Comparison of ENCODE assay signal across 9 cellular contexts in genomic region chr20:41178904-41179432, GRCh38. TPM values are rescaled to one million over a fixed set of nuclear protein-coding genes. Genes with fewer than 3 reads are reported as not detected.
A peak's percentile ranks its signal among the peaks of the same experiment; 100 is the strongest.
DNase-seq lines count a peak whose midpoint lies in the region; ATAC-seq and TF ChIP-seq lines count a peak whose summit lies in the region.
"Had no signal": no experiment of that assay in that cellular context is flagged by ENCODE, and none has a peak within 500 bp of the region (broad histone marks: within the 10 kb centered on the region; RNA-seq: fewer than 3 reads in every experiment).

No MANE protein-coding gene starts in this region.

- 81 to 83% methylated on average over 8 of the region's 8 CpGs for WGBS in sigmoid colon, 2 donors

- H3K4me3 Mint-ChIP-seq in T-helper 17 cell = no peak overlapping the region

- no peak for TF ChIP-seq CTCF in sigmoid colon (IDR thresholded peaks at IDR 0.05)

- H3K36me3 ChIP-seq in HAP-1 (replicated peaks) = peaks cover 40% of the 10 kb centered on the region
- peaks cover 0 to 30% (median 3%) of the 10 kb centered on the region in 4 donors for H3K36me3 ChIP-seq in sigmoid colon

- no peaks in the 10 kb centered on the region for H3K27me3 ChIP-seq in HAP-1 (ENCODE audit: low read depth)
- H3K27me3 ChIP-seq in sigmoid colon = no peaks in the 10 kb centered on the region

- in situ Hi-C loops in HAP-1 (cut with MboI; ENCODE audit: low sequenced_read_pairs) = loop anchor here (5.0 kb wide), 1 partner anchor 163 kb away; the partner anchor contains the start of gene LPIN3

- peak overlapping the region; percentile 78 for H3K27ac Mint-ChIP-seq in T-helper 17 cell

- no peaks in the 10 kb centered on the region for H3K9me3 ChIP-seq in HAP-1
- H3K9me3 ChIP-seq in T-helper 17 cell (ENCODE audit: control insufficient read depth, low read length, poor library complexity, severe bottlenecking) = no peaks in the 10 kb centered on the region
- H3K9me3 ChIP-seq in sigmoid colon = no peaks in the 10 kb centered on the region

- no peak overlapping the region for H3K4me3 ChIP-seq in HAP-1
- H3K4me3 ChIP-seq in sigmoid colon = no peak overlapping the region

- intact Hi-C loops in Right ventricle myocardium inferior (cut with DNase I) = loop anchor here (5.0 kb wide), 1 partner anchor 138 kb away; the partner anchor contains the start of gene ZHX3
- intact Hi-C loops in sigmoid colon (cut with DNase I) = loop anchor here (10.0 kb wide), 1 partner anchor 236 kb away; no protein-coding TSS in a partner anchor

- no peaks in the 10 kb centered on the region for H3K27me3 Mint-ChIP-seq in T-helper 17 cell

- H3K36me3 Mint-ChIP-seq in T-helper 17 cell (ENCODE audit: low read depth) = no peaks in the 10 kb centered on the region

- DNase-seq in HAP-1 (ENCODE audit: low spot score in 2 of 2) (peak; percentile 34 to 41), T-helper 17 cell (no peak), Right ventricle myocardium inferior (ENCODE audit: missing footprints) (no peak), sigmoid colon (no peak), RKO (ENCODE audit: low spot score) (no peak), SIG-M5 (lab: John Stamatoyannopoulos, UW) (no peak)
- DNase-seq in stimulated activated CD4-positive, alpha-beta T cell treated with anti-CD3 and anti-CD28 coated beads, Interleukin-12 subunit alpha, Interleukin-12 subunit beta, amount 100 ng/mL, for 4 hours = no peak
- DNase-seq in NK-92 treated with Interleukin-12 subunit alpha and Interleukin-12 subunit beta, amount 100 ng/mL, for 24 hours (lab: John Stamatoyannopoulos, UW) = no peak
- DNase-seq: amniotic stem cell had no signal

- no peak for TF ChIP-seq EP300 in sigmoid colon (IDR thresholded peaks at IDR 0.05)

- H3K4me1 Mint-ChIP-seq in T-helper 17 cell = peaks cover 13% of the 10 kb centered on the region

- TF ChIP-seq POLR2A in sigmoid colon (IDR thresholded peaks at IDR 0.05) = no peak

- ATAC-seq in T-helper 17 cell (no peak), Right ventricle myocardium inferior (peak; percentile 37)

- H3K4me1 ChIP-seq in HAP-1 = peaks cover 8% of the 10 kb centered on the region; the same call in 1 of the 2 replicates
- peaks cover 0 to 60% (median 58%) of the 10 kb centered on the region in 4 donors for H3K4me1 ChIP-seq in sigmoid colon

- H3K27ac ChIP-seq in sigmoid colon = peak overlapping the region; percentile 74 to 83 (median 80)

RNA-seq across cellular contexts. Expression of gene PLCG1, which starts 41.6 kb away (rescaled TPM):
- total RNA-seq in T-helper 17 cell = 100 to 1,000 TPM; 420 to 428 TPM
- total RNA-seq in Right ventricle myocardium inferior = 43.4 TPM
- 100 to 1,000 TPM in 1 of 4 donors, 10 to 100 TPM in 3; 48.5 to 152 (median 67.0) TPM for total RNA-seq in sigmoid colon
- polyA plus RNA-seq in sigmoid colon = 10 to 100 TPM in 2 of 3 donors, 1 to 10 TPM in 1; 9.9 to 57.6 (median 19.8) TPM

Comparison
In these comparisons a context has a peak if more than half of its experiments do, and no peak if none do; other contexts are left out.
1. DNase-seq: peak in HAP-1 (2 of 2); none in T-helper 17 cell (0 of 3), Right ventricle myocardium inferior (single experiment), sigmoid colon (single experiment), RKO (single experiment), stimulated activated CD4-positive, alpha-beta T cell treated with anti-CD3 and anti-CD28 coated beads, Interleukin-12 subunit alpha, Interleukin-12 subunit beta, amount 100 ng/mL, for 4 hours (single experiment), SIG-M5 (single experiment) and NK-92 treated with Interleukin-12 subunit alpha and Interleukin-12 subunit beta, amount 100 ng/mL, for 24 hours (single experiment).